ENCODE assay signal across 11 cellular contexts in genomic region chr4:140718240-140718639, GRCh38. TPM values are rescaled to one million over a fixed set of nuclear protein-coding genes. Genes with fewer than 3 reads are reported as not detected.
A peak's percentile ranks its signal among the peaks of the same experiment; 100 is the strongest.
DNase-seq lines count a peak whose midpoint lies in the region; ATAC-seq and TF ChIP-seq lines count a peak whose summit lies in the region.
"Had no signal": no experiment of that assay in that cellular context is flagged by ENCODE, and none has a peak within 500 bp of the region (broad histone marks: within the 10 kb centered on the region; RNA-seq: fewer than 3 reads in every experiment).

No MANE protein-coding gene starts in this region.

- H3K36me3 ChIP-seq in hepatocyte (replicated peaks; ENCODE audit: insufficient read depth, low read depth): no peaks in the 10 kb centered on the region
- no peaks in the 10 kb centered on the region for H3K36me3 ChIP-seq in upper lobe of left lung
- H3K36me3 ChIP-seq in WERI-Rb-1: no peaks in the 10 kb centered on the region; the same call in 1 of the 2 replicates
- H3K36me3 ChIP-seq: sigmoid colon, uterus had no signal

- no peak overlapping the region for H3K4me2 ChIP-seq in hepatocyte

- 10% methylated on average over 1 of the region's 1 CpG for WGBS in hepatocyte (ENCODE audit: low lambda C conversion rate, missing lambda C conversion rate)
- 27 to 62% methylated on average over 1 of the region's 1 CpG for WGBS in upper lobe of left lung, 2 donors

- H3K4me3 ChIP-seq in hepatocyte (no peak overlapping the region), upper lobe of left lung (no peak overlapping the region), WERI-Rb-1 (ENCODE audit: low read depth, low read length) (no peak overlapping the region)
- H3K4me3 ChIP-seq: K562, sigmoid colon, uterus had no signal

- DNase-seq in LHCN-M2 (ENCODE audit: low read depth) (peak; percentile 56), astrocyte of the hippocampus (ENCODE audit: low read depth, low spot score) (peak; percentile 49), hepatocyte (ENCODE audit: low spot score) (no peak), upper lobe of left lung (no peak), Ammon's horn (ENCODE audit: low spot score) (no peak), WERI-Rb-1 (no peak)
- DNase-seq in activated CD4-positive, CD25-positive, alpha-beta regulatory T cell (lab: John Stamatoyannopoulos, UW): no peak
- DNase-seq: activated CD4-positive, alpha-beta T cell treated with anti-CD3 and anti-CD28 coated beads for 1 hour; sigmoid colon; uterus had no signal

- no peak overlapping the region for H2AFZ ChIP-seq in hepatocyte

- no peak for TF ChIP-seq EP300 in upper lobe of left lung (IDR thresholded peaks at IDR 0.05)

- H3K9me2 ChIP-seq in hepatocyte (replicated peaks; ENCODE audit: insufficient read depth): no peaks in the 10 kb centered on the region

- H3K27me3 ChIP-seq in hepatocyte (no peaks in the 10 kb centered on the region), upper lobe of left lung (no peaks in the 10 kb centered on the region), WERI-Rb-1 (ENCODE audit: insufficient read depth, low read depth, severe bottlenecking) (no peaks in the 10 kb centered on the region)
- H3K27me3 ChIP-seq: sigmoid colon, uterus had no signal

- peak in 1 of 2 donors; percentile 43 for ATAC-seq in upper lobe of left lung (ENCODE audit: low FRiP score in 2 of 2)
- ATAC-seq: K562 had no signal

- peaks cover 14% of the 10 kb centered on the region for H3K4me1 ChIP-seq in hepatocyte (ENCODE audit: insufficient read depth)
- H3K4me1 ChIP-seq in upper lobe of left lung: peaks cover 27 to 41% (median 35%) of the 10 kb centered on the region in 4 donors
- H3K4me1 ChIP-seq: uterus had no signal

- TF ChIP-seq POLR2A in upper lobe of left lung (IDR thresholded peaks at IDR 0.05): no peak

- peaks cover 94% of the 10 kb centered on the region for H3K79me2 ChIP-seq in hepatocyte

- TF ChIP-seq CTCF in hepatocyte (IDR thresholded peaks at IDR 0.05; ENCODE audit: poor library complexity) (no peak), upper lobe of left lung (IDR thresholded peaks at IDR 0.05) (no peak), WERI-Rb-1 (IDR thresholded peaks at IDR 0.05; ENCODE audit: low read depth, low read length) (no peak)

- peak overlapping the region; percentile 58 for H3K27ac ChIP-seq in hepatocyte
- H3K27ac ChIP-seq in upper lobe of left lung: peak overlapping the region; percentile 38 to 72 (median 52)
- no peak overlapping the region for H3K27ac ChIP-seq in WERI-Rb-1
- H3K27ac ChIP-seq: sigmoid colon, uterus had no signal

- H4K20me1 ChIP-seq in hepatocyte (ENCODE audit: insufficient read depth, poor library complexity, severe bottlenecking): no peaks in the 10 kb centered on the region

- H3K9me3 ChIP-seq in hepatocyte (ENCODE audit: low read depth) (no peaks in the 10 kb centered on the region), upper lobe of left lung (no peaks in the 10 kb centered on the region), WERI-Rb-1 (ENCODE audit: severe bottlenecking) (no peaks in the 10 kb centered on the region)
- H3K9me3 ChIP-seq: sigmoid colon, uterus had no signal

RNA-seq across cellular contexts. Expression of gene TBC1D9, which starts 37.9 kb away (rescaled TPM):
- total RNA-seq in LHCN-M2 (2014; rRNA removed) (20.3 and 22.9 TPM in 2 replicates), hepatocyte (32.8 and 35.6 TPM in 2 replicates), upper lobe of left lung (10 to 100 TPM; 33.7 to 41.9 (median 38.1) TPM)
- polyA plus RNA-seq in LHCN-M2 (2012): 5.8 TPM
- 10.0 and 10.5 TPM in 2 replicates for polyA plus RNA-seq in hepatocyte
- polyA plus RNA-seq: K562 had no signal

Comparison
In these comparisons a context has a peak if more than half of its experiments do, and no peak if none do; other contexts are left out.
1. DNase-seq: peak in LHCN-M2 (single experiment) and astrocyte of the hippocampus (single experiment); none in hepatocyte (single experiment), upper lobe of left lung (0 of 2), Ammon's horn (single experiment), WERI-Rb-1 (single experiment) and activated CD4-positive, CD25-positive, alpha-beta regulatory T cell (0 of 4).